In the genomic region with DNA sequence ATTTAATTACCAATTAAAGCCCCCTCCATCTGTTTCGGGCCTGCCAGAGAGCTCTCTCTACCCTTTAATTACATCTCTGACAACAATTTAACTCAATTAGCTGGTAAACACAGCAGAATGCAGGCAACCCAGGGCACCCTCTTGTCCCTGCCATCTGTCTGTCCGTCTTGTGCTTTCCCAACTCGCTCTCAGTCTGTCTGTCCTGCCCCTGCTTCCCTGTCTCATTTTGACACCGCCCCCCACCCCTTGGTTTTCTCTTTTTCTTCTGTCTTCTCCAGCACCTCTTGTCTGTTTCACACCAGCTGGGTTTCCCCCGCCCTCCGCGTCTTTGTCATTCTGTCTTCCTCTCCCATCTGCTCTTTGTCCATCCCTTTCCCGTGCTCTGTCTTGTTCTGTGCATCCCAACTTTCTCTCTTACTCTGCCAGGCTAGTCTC, we compare ENCODE assay signal across 1 cellular context.
A peak's percentile ranks its signal among the peaks of the same experiment; 100 is the strongest.
TF ChIP-seq lines count a peak whose summit lies in the region.

No MANE protein-coding gene starts in this region.

TF ChIP-seq in K562, 482 proteins besides CTCF, POLR2A, EP300 and RAD21:
- 0 out of 4 replicates have a peak, but pooled peaks of 1 of the 2 experiments have one; percentile 20 for TF ChIP-seq HDAC1 (IDR thresholded peaks at IDR 0.05)
- TF ChIP-seq SRSF9 (IDR thresholded peaks at IDR 0.05; ENCODE audit: borderline replicate concordance, low read depth, low read length) = no peak
